In the genomic region with DNA sequence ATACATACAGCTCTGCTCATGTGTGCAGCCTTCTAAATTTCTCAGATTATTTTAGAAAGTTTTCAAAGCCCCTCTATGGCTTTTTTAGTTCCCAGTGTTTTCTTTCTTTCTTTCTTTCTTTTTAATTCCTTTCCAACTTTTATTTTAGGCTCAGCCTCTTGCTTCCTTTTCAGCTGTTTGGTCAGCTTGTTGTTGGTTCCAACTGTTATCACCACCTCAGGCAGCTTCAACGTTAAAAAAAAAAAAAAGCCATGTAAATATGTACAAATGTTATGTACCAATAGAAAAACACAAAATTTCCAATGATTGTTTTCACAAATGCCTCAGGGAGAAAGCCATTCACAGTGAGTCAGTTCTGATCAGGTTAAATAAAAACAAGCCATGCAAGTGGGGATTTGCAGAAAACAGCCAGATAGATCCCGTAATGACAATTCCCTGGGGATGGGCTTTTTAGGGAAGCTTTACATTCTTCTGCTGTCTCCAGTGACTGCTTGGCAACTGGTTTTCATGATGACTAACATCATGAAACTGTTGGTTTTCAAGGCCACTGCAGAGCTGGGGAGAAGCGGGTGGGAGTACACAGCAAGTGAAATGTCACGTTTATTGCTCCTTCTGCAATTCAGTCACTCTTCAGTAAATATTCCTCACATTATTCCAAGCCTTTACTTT, we compare ENCODE assay signal across 11 cellular contexts.
A peak's percentile ranks its signal among the peaks of the same experiment; 100 is the strongest.
DNase-seq lines count a peak whose midpoint lies in the region; ATAC-seq, FAIRE-seq and TF ChIP-seq lines count a peak whose summit lies in the region.
"Had no signal": no experiment of that assay in that cellular context is flagged by ENCODE, and none has a peak within 500 bp of the region (broad histone marks: within the 10 kb centered on the region; RNA-seq: fewer than 3 reads in every experiment).

No MANE protein-coding gene starts in this region.

- H3K9me3 Mint-ChIP-seq in nephron progenitor cell = peaks cover 10% of the 10 kb centered on the region

- H3K27me3 Mint-ChIP-seq in nephron progenitor cell (ENCODE audit: low read depth, poor library complexity) = no peaks in the 10 kb centered on the region
- H3K27me3 Mint-ChIP-seq: central memory CD8-positive, alpha-beta T cell had no signal

- peak overlapping the region; percentile 98 for H3K27ac Mint-ChIP-seq in nephron progenitor cell
- H3K27ac Mint-ChIP-seq: immature natural killer cell had no signal

- intact Hi-C loops in sciatic nerve (cut with DNase I) = no loop called here

- ATAC-seq in HG02798 (IDR thresholded peaks at IDR 0.05; ENCODE audit: poor library complexity, unreplicated experiment) = no peak
- ATAC-seq in sciatic nerve = no peak

- H3K36me3 Mint-ChIP-seq in nephron progenitor cell (ENCODE audit: low read depth) = peaks cover 6% of the 10 kb centered on the region
- H3K36me3 Mint-ChIP-seq: immature natural killer cell had no signal

- peaks cover 26% of the 10 kb centered on the region for H3K4me1 Mint-ChIP-seq in nephron progenitor cell
- H3K4me1 Mint-ChIP-seq: central memory CD8-positive, alpha-beta T cell; immature natural killer cell had no signal

- DNase-seq in ELF-1 (ENCODE audit: low read depth, low spot score) (peak; percentile 82), NCI-H69 (lab: John Stamatoyannopoulos, UW) (peak; percentile 18), nephron progenitor cell (peak; percentile 6), NCI-H510A (lab: John Stamatoyannopoulos, UW) (no peak), sciatic nerve (ENCODE audit: low spot score) (no peak)
- DNase-seq in effector CD8-positive, alpha-beta T cell (lab: John Stamatoyannopoulos, UW) = no peak
- DNase-seq: immature natural killer cell; stimulated activated CD8-positive, alpha-beta memory T cell treated with anti-CD3 and anti-CD28 coated beads, Interleukin-4, amount 100 ng/mL, for 48 hours had no signal

- TF ChIP-seq CTCF in nephron progenitor cell (IDR thresholded peaks at IDR 0.05) = no peak

- FAIRE-seq in endometrium (lab: Jason Lieb, UNC) = peak; percentile 79

- no peak overlapping the region for H3K4me3 Mint-ChIP-seq in nephron progenitor cell
- H3K4me3 Mint-ChIP-seq: central memory CD8-positive, alpha-beta T cell; immature natural killer cell had no signal

Comparison
In these comparisons a context has a peak if more than half of its experiments do, and no peak if none do; other contexts are left out.
1. DNase-seq: peak in ELF-1 (single experiment), NCI-H69 (single experiment) and nephron progenitor cell (single experiment); none in NCI-H510A (single experiment), sciatic nerve (single experiment) and effector CD8-positive, alpha-beta T cell (single experiment).